17 cellular contexts compared by ENCODE assay signal in genomic region chr2:55154525-55155030, GRCh38.
A peak's percentile ranks its signal among the peaks of the same experiment; 100 is the strongest.
DNase-seq lines count a peak whose midpoint lies in the region; TF ChIP-seq lines count a peak whose summit lies in the region.
"Had no signal": no experiment of that assay in that cellular context is flagged by ENCODE, and none has a peak within 500 bp of the region (broad histone marks: within the 10 kb centered on the region; RNA-seq: fewer than 3 reads in every experiment).

No MANE protein-coding gene starts in this region.

- H3K27me3 Mint-ChIP-seq in MCF 10A (ENCODE audit: insufficient read depth, unreplicated experiment) (no peaks in the 10 kb centered on the region), progenitor cell of endocrine pancreas (peaks cover 6% of the 10 kb centered on the region)
- H3K27me3 Mint-ChIP-seq: activated T-cell treated with anti-CD3 and anti-CD28 coated beads, Interleukin-2, amount 50 U/mL, for 24 hours had no signal

- peaks cover 25% of the 10 kb centered on the region for H3K4me1 Mint-ChIP-seq in MCF 10A (ENCODE audit: insufficient read depth, unreplicated experiment)
- H3K4me1 Mint-ChIP-seq in progenitor cell of endocrine pancreas (ENCODE audit: low read depth), result peaks cover 45% of the 10 kb centered on the region

- H3K36me3 ChIP-seq in breast epithelium (no peaks in the 10 kb centered on the region), esophagus muscularis mucosa (no peaks in the 10 kb centered on the region), MM.1S (replicated peaks; ENCODE audit: insufficient read depth, low read length) (no peaks in the 10 kb centered on the region)

- peak overlapping the region; percentile 80 to 86 for H3K27ac ChIP-seq in breast epithelium
- H3K27ac ChIP-seq in esophagus muscularis mucosa (replicated peaks in 1 of 4), result peak overlapping the region; percentile 70 to 79 (median 75)
- no peak overlapping the region for H3K27ac ChIP-seq in MM.1S (ENCODE audit: low read length)

- TF ChIP-seq POLR2A in breast epithelium (IDR thresholded peaks at IDR 0.05) (no peak), esophagus muscularis mucosa (IDR thresholded peaks at IDR 0.05; ENCODE audit: low read depth) (no peak)

- H3K4me3 ChIP-seq in breast epithelium (no peak overlapping the region), esophagus muscularis mucosa (no peak overlapping the region), MM.1S (ENCODE audit: low read length) (no peak overlapping the region)

- POLR2A ChIA-PET in MCF 10A (lab: Yijun Ruan, JAX), result interaction anchor here (0.5 to 5.3 kb wide), 10 partner anchors 9 to 251 kb away, joined by 3 to 97 read pairs (median 4); partner anchors contain the start of gene RTN4

- no peak overlapping the region for H3K9ac ChIP-seq in MM.1S (ENCODE audit: low read length)

- H3K4me1 ChIP-seq in breast epithelium, result peaks cover 0 to 10% of the 10 kb centered on the region in 2 donors
- H3K4me1 ChIP-seq in esophagus muscularis mucosa, result peaks cover 42 to 86% (median 84%) of the 10 kb centered on the region in 4 donors
- peaks cover 4% of the 10 kb centered on the region; the same call in 1 of the 2 replicates for H3K4me1 ChIP-seq in MM.1S (ENCODE audit: low read length)

- CTCF ChIA-PET in MCF 10A (lab: Yijun Ruan, JAX), result interaction anchor here (0.6 to 1.7 kb wide), 6 partner anchors 14 to 139 kb away, joined by 3 to 9 read pairs (median 4); no protein-coding TSS in a partner anchor

- H4K20me1 ChIP-seq in MM.1S (ENCODE audit: insufficient read depth, low read length), result no peaks in the 10 kb centered on the region

- no peak overlapping the region for H3K4me3 Mint-ChIP-seq in MCF 10A (ENCODE audit: unreplicated experiment)
- no peak overlapping the region for H3K4me3 Mint-ChIP-seq in progenitor cell of endocrine pancreas (ENCODE audit: low read depth)
- H3K4me3 Mint-ChIP-seq: activated T-cell treated with anti-CD3 and anti-CD28 coated beads, Interleukin-2, amount 50 U/mL, for 24 hours had no signal

- BruUV-seq in MCF 10A (replicated peaks; lab: Mats Ljungman, UMichigan), result no TSS peak

- H3F3A ChIP-seq in MM.1S (ENCODE audit: insufficient read depth, low read length), result no peaks in the 10 kb centered on the region

- WGBS in esophagus muscularis mucosa, result 50% methylated on average over 2 of the region's 3 CpGs

- no peaks in the 10 kb centered on the region for H3K9me3 Mint-ChIP-seq in MCF 10A (ENCODE audit: unreplicated experiment)
- no peaks in the 10 kb centered on the region for H3K9me3 Mint-ChIP-seq in progenitor cell of endocrine pancreas (ENCODE audit: low read depth)
- H3K9me3 Mint-ChIP-seq: activated T-cell treated with anti-CD3 and anti-CD28 coated beads, Interleukin-2, amount 50 U/mL, for 24 hours had no signal

- H3K36me3 Mint-ChIP-seq in MCF 10A (ENCODE audit: insufficient read depth, unreplicated experiment) (no peaks in the 10 kb centered on the region), progenitor cell of endocrine pancreas (ENCODE audit: insufficient read depth) (no peaks in the 10 kb centered on the region)

- intact Hi-C loops in breast epithelium (cut with DNase I; ENCODE audit: low total_unique reads), result no loop called here
- intact Hi-C loops in MCF 10A (cut with micrococcal nuclease), result no loop called here
- intact Hi-C loops in esophagus muscularis mucosa (cut with DNase I), result loop anchor here (5.0 kb wide), 1 partner anchor 37 kb away; no protein-coding TSS in a partner anchor

- H3K27me3 ChIP-seq in breast epithelium (no peaks in the 10 kb centered on the region), esophagus muscularis mucosa (no peaks in the 10 kb centered on the region), MM.1S (replicated peaks; ENCODE audit: insufficient read depth, low read length) (no peaks in the 10 kb centered on the region)

- no peak for DNase-seq in breast epithelium (ENCODE audit: low spot score in 2 of 2)
- no peak for DNase-seq in MCF 10A (ENCODE audit: unreplicated experiment)
- no peak for DNase-seq in esophagus muscularis mucosa (ENCODE audit: extremely low spot score)
- DNase-seq in progenitor cell of endocrine pancreas (ENCODE audit: low spot score, unreplicated experiment), result no peak
- DNase-seq in MM.1S, result no peak
- DNase-seq in NCI-H748 (lab: John Stamatoyannopoulos, UW; ENCODE audit: unreplicated experiment), result no peak
- DNase-seq in AG08395 (ENCODE audit: low spot score), result no peak
- DNase-seq in HUDEP-2 (lab: John Stamatoyannopoulos, UW; ENCODE audit: unreplicated experiment in 76 of 76), result no peak
- DNase-seq: activated T-cell treated with anti-CD3 and anti-CD28 coated beads, Interleukin-2, amount 50 U/mL, for 24 hours; amniotic stem cell; Calu3; effector CD4-positive, alpha-beta T cell; islet precursor cell; NCI-H2081; PC-3; right cardiac atrium; stimulated activated naive CD8-positive, alpha-beta T cell treated with anti-CD3 and anti-CD28 coated beads, Interleukin-15, Interleukin-2, amounts not matched to agents 100 U/mL and 50 U/mL, for 24 hours had no signal

- no peak overlapping the region for H2AFZ ChIP-seq in MM.1S (ENCODE audit: low read length)

- H3K9me3 ChIP-seq in breast epithelium, result no peaks in the 10 kb centered on the region
- no peaks in the 10 kb centered on the region for H3K9me3 ChIP-seq in esophagus muscularis mucosa
- no peaks in the 10 kb centered on the region for H3K9me3 ChIP-seq in MM.1S (replicated peaks; ENCODE audit: insufficient read depth, low read length)

- TF ChIP-seq CTCF in breast epithelium (IDR thresholded peaks at IDR 0.05) (no peak), MCF 10A (IDR thresholded peaks at IDR 0.05; ENCODE audit: unreplicated experiment) (no peak), esophagus muscularis mucosa (IDR thresholded peaks at IDR 0.05) (no peak), progenitor cell of endocrine pancreas (IDR thresholded peaks at IDR 0.05; ENCODE audit: unreplicated experiment) (no peak), MM.1S (IDR thresholded peaks at IDR 0.05; ENCODE audit: low read length) (no peak)

- TF ChIP-seq EP300 in esophagus muscularis mucosa (IDR thresholded peaks at IDR 0.05), result no peak

- H3K9me2 ChIP-seq in MM.1S (replicated peaks; ENCODE audit: insufficient read depth, low read length), result no peaks in the 10 kb centered on the region

- H3K27ac Mint-ChIP-seq in MCF 10A (ENCODE audit: low read depth, unreplicated experiment) (no peak overlapping the region), progenitor cell of endocrine pancreas (peak overlapping the region; percentile 53)
- H3K27ac Mint-ChIP-seq: activated T-cell treated with anti-CD3 and anti-CD28 coated beads, Interleukin-2, amount 50 U/mL, for 24 hours had no signal

- H3K4me2 ChIP-seq in MM.1S (ENCODE audit: low read depth, low read length), result no peak overlapping the region

- no peaks in the 10 kb centered on the region for H3K79me2 ChIP-seq in MM.1S (ENCODE audit: low read length)
